Comparison of ENCODE assay signal across 8 cellular contexts in the genomic region with DNA sequence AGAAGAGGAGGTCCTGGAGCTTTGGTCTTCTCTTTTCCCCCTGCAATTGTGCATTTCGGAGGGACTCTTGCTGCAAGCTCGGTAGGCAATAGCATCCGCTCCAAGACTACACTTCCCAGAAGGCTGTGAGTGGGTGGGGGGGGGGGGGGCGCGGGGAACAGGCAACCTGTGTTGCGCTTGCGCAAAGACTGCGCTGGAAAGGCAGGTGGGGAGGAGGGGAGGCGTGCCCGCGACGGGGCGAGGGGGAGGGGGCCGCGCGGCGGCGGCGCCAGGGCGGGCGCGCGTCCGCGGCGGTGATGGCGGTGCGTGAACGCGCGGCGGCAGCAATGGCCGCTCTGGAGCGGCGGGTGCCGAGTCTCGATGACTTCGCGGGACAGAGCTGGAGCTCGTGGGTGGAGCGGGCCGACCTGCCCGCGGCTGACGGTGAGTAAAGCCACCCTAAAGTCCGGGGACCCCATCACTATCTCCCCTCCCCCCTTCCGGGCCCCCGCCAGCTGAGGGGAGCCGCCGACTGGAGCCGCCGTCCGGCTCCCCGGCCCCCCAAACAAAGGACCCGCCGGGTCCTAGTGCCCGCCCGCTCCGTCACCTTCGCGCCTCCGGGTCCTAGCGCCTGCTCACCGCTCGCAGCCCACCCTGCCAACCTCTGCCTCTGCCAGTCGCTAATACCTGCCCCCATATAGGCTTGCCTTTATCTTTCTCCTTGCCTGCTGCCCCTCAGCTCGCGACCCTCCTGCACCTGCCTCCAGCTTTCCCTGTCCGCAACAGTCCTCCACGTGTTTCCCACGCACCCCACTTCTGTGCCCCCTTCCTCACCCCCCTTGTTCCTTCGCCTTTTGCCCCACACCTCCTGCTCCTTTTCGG. TPM values are rescaled to one million over a fixed set of nuclear protein-coding genes. Genes with fewer than 3 reads are reported as not detected.
DNase-seq lines count a peak whose midpoint lies in the region; ATAC-seq, FAIRE-seq and TF ChIP-seq lines count a peak whose summit lies in the region.

A gene with protein sequence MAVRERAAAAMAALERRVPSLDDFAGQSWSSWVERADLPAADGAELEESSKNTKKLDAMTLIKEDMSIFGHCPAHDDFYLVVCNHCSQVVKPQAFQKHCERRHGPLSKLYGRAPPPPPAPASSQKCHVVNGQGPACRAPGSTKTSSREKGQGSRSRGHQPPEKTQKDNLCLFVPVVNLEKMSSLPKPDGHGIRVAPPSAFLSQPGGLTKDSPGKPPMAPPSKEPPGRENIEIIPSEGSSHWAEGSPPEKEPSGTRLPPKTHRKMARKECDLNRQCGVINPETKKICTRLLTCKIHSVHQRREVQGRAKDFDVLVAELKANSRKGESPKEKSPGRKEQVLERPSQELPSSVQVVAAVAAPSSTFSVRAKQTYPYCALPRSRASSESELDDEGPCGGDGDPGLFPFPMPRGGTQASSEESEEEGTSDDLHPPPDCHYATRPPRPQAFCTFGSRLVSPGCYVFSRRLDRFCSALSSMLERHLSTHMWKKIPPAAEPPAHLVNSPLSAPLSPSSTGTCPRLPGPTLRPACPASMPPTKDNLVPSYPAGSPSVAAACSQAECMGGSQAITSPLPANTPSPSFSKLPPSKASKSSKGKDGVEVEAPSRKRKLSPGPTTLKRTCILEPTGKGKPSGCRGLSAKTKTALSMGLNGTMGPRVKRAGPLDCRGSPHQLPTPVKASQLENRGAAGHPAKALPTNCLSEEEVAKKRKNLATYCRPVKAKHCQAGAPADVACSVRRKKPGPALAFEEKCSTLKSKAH (plus strand): TSS at position 248 of the 861 bp plus-strand sequence. CDS start 49 bp downstream, at position 297.

- TF ChIP-seq POLR2A in GM12891 (IDR thresholded peaks at IDR 0.05; ENCODE audit: low read depth, low read length) (peak; percentile 86), heart left ventricle (IDR thresholded peaks at IDR 0.05) (peak in 1 of 2 donors; percentile 46), upper lobe of left lung (IDR thresholded peaks at IDR 0.05) (peak in 3 of 4 donors; percentile 24 to 77 (median 64))

- peak within 1 kb of the TSS; percentile 87 for H3K9ac ChIP-seq in adipocyte (ENCODE audit: low read length)

- WGBS in heart left ventricle, 4 donors, result 0 to 1% (median 1%) methylated on average over 28 to 73 of the region's 73 CpGs
- WGBS in upper lobe of left lung, 2 donors, result 1 to 2% methylated on average over 17 to 22 of the region's 73 CpGs

- CTCF ChIA-PET in T-cell (lab: Charles Lee), result interaction anchor here (0.6 to 2.6 kb wide), 14 partner anchors 9 to 201 kb away, joined by 3 to 23 read pairs (median 4); a partner anchor contains a TSS

- H3K36me3 ChIP-seq in adipocyte (ENCODE audit: control insufficient read depth, insufficient read depth, low read length, severe bottlenecking), result peaks cover 55% of the 10 kb centered on the region
- H3K36me3 ChIP-seq in heart left ventricle, result peaks cover 0 to 27% (median 14%) of the 10 kb centered on the region in 9 donors
- H3K36me3 ChIP-seq in upper lobe of left lung, result peaks cover 0 to 9% (median 3%) of the 10 kb centered on the region in 4 donors

- H3K9me3 ChIP-seq in adipocyte (ENCODE audit: control insufficient read depth, low read length) (no peaks in the 10 kb centered on the region), heart left ventricle (no peaks in the 10 kb centered on the region), upper lobe of left lung (no peaks in the 10 kb centered on the region)

- no peak for TF ChIP-seq EP300 in upper lobe of left lung (IDR thresholded peaks at IDR 0.05)

- peaks cover 15% of the 10 kb centered on the region for H3K4me1 ChIP-seq in adipocyte (ENCODE audit: control insufficient read depth, insufficient read depth, low read length)
- peaks cover 0 to 23% (median 14%) of the 10 kb centered on the region in 12 donors for H3K4me1 ChIP-seq in heart left ventricle
- peaks cover 17 to 20% (median 19%) of the 10 kb centered on the region in 4 donors for H3K4me1 ChIP-seq in upper lobe of left lung

- POLR2A ChIA-PET in T-cell (lab: Charles Lee), result interaction anchor here (0.5 to 1.4 kb wide), 8 partner anchors 10 to 817 kb away, joined by 3 to 6 read pairs (median 4); a partner anchor contains a TSS

- no peaks in the 10 kb centered on the region for H3K9me3 Mint-ChIP-seq in T-cell

- H3K27ac Mint-ChIP-seq in T-cell, result peak within 1 kb of the TSS; percentile 92 to 93

- H3K36me3 Mint-ChIP-seq in T-cell, result peaks cover 20% of the 10 kb centered on the region

- DNase-seq in GM12891 (ENCODE audit: insufficient read length, low spot score) (peak; percentile 97), NCI-H1436 (lab: John Stamatoyannopoulos, UW) (peak; percentile 89), T-cell (peak; percentile 82 to 97 (median 92)), adipocyte (ENCODE audit: low read depth) (peak; percentile 97), heart left ventricle (peak; percentile 93 to 96 (median 94)), posterior vena cava (ENCODE audit: low spot score) (peak; percentile 98), upper lobe of left lung (peak; percentile 91 to 98)

- intact Hi-C loops in heart left ventricle (cut with DNase I) (loop anchor here in 6 of 10 donors (5.0 kb wide), 2 partner anchors 52 to 57 kb away; a partner anchor contains a TSS), posterior vena cava (cut with DNase I) (loop anchor here in 1 of 2 donors (5.0 kb wide), 1 partner anchor 57 kb away; a partner anchor contains a TSS)

- TF ChIP-seq CTCF in heart left ventricle (IDR thresholded peaks at IDR 0.05) (no peak), upper lobe of left lung (IDR thresholded peaks at IDR 0.05) (peak in 2 of 6 experiments; percentile 13 to 17)

- peak within 1 kb of the TSS; percentile 92 to 96 (median 92) for H3K4me3 Mint-ChIP-seq in T-cell

- H3K4me1 Mint-ChIP-seq in T-cell, result peaks cover 32 to 37% (median 35%) of the 10 kb centered on the region in 3 donors

- H3K27me3 ChIP-seq in adipocyte (replicated peaks; ENCODE audit: control insufficient read depth, insufficient read depth, low read length), result no peaks in the 10 kb centered on the region
- H3K27me3 ChIP-seq in heart left ventricle, result peaks cover 0 to 2% (median 0%) of the 10 kb centered on the region in 9 donors
- no peaks in the 10 kb centered on the region for H3K27me3 ChIP-seq in upper lobe of left lung

- H3K27me3 Mint-ChIP-seq in T-cell, result peaks cover under 1 to 13% of the 10 kb centered on the region in 2 donors

- ATAC-seq in HG02798 (IDR thresholded peaks at IDR 0.05; ENCODE audit: poor library complexity, unreplicated experiment) (peak; percentile 88), T-cell (replicated peaks in 1 of 4) (peak; percentile 79 to 86 (median 84)), heart left ventricle (peak; percentile 70 to 95 (median 90)), upper lobe of left lung (ENCODE audit: low FRiP score in 2 of 2) (peak; percentile 88 to 98)

- H3K4me3 ChIP-seq in adipocyte (ENCODE audit: low read length) (peak within 1 kb of the TSS; percentile 85), heart left ventricle (peak within 1 kb of the TSS; percentile 55 to 92 (median 80)), upper lobe of left lung (peak within 1 kb of the TSS; percentile 63 to 81 (median 72))

- H3K27ac ChIP-seq in heart left ventricle (peak within 1 kb of the TSS; percentile 87 to 100 (median 98)), upper lobe of left lung (peak within 1 kb of the TSS; percentile 93 to 97 (median 96))

- FAIRE-seq in GM12891 (lab: Jason Lieb, UNC), result peak; percentile 100

TF ChIP-seq in GM12891, 5 proteins besides CTCF, POLR2A, EP300 and RAD21:
- TF ChIP-seq POU2F2 (IDR thresholded peaks at IDR 0.05; ENCODE audit: low read depth, low read length) (no peak), SPI1 (IDR thresholded peaks at IDR 0.05; ENCODE audit: low read depth, low read length) (no peak), POLR2AphosphoS5 (IDR thresholded peaks at IDR 0.05; ENCODE audit: low read depth, low read length) (peak; percentile 74), TAF1 (IDR thresholded peaks at IDR 0.05; ENCODE audit: low read depth, low read length) (peak; percentile 99), PAX5 (IDR thresholded peaks at IDR 0.05; ENCODE audit: insufficient read depth, low read length, severe bottlenecking) (no peak)

RNA-seq across cellular contexts. Expression of the gene that starts here (rescaled TPM):
- polyA plus RNA-seq in GM12891 (2012; ENCODE audit: low read depth, missing spikeins), result 6.7 TPM
- total RNA-seq in T-cell, result 10 to 100 TPM in 4 of 5 donors, 1 to 10 TPM in 1; 9.7 to 13.2 (median 12.5) TPM
- total RNA-seq in heart left ventricle, result 1 to 10 TPM; 1.2 to 2.8 (median 2.1) TPM
- polyA plus RNA-seq in heart left ventricle, result 1 to 10 TPM; 2.0 to 3.8 TPM
- total RNA-seq in posterior vena cava, result 1 to 10 TPM; 2.7 to 3.3 TPM
- total RNA-seq in upper lobe of left lung, result 10 to 100 TPM in 1 of 6 donors, 1 to 10 TPM in 5; 2.3 to 19.9 (median 5.3) TPM

Comparison
In these comparisons a context has a peak if more than half of its experiments do, and no peak if none do; other contexts are left out.
1. Peak in every context shown above with its lines: DNase-seq, ATAC-seq, H3K4me3 ChIP-seq and H3K27ac ChIP-seq.